In the genomic region with DNA sequence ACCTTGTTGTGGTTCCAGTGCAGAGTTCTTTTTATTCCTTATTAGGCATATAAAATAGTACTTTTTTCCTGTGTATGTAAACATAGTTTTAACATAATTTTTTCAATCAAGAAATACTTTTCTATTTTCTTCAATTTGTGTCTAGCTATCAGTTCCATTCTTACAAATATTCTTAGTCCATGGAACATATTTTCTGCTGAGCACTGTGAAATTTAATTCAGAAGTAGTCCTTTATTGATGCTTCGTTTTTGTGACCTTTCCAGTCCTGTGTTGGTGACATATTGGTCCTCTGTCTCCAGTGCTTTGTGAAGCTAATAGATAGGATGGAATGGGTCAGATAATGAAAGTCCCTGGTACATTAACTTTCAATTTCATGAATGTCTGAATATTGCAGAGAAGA, we compare ENCODE assay signal across 26 cellular contexts.
DNase-seq lines count a peak whose midpoint lies in the region; ATAC-seq, FAIRE-seq and TF ChIP-seq lines count a peak whose summit lies in the region.
"Had no signal": no experiment of that assay in that cellular context is flagged by ENCODE, and none has a peak within 500 bp of the region (broad histone marks: within the 10 kb centered on the region; RNA-seq: fewer than 3 reads in every experiment).

No MANE protein-coding gene starts in this region.

- peaks cover 0 to 8% (median 6%) of the 10 kb centered on the region in 6 donors for H3K9me3 Mint-ChIP-seq in immature natural killer cell

- peaks cover 0 to 2% (median 2%) of the 10 kb centered on the region in 3 donors for H3K27me3 Mint-ChIP-seq in immature natural killer cell (ENCODE audit: low read depth in 3 of 3)
- H3K27me3 Mint-ChIP-seq: B cell; CD4-positive, alpha-beta memory T cell; CD4-positive, CD25-positive, alpha-beta regulatory T cell had no signal

- TF ChIP-seq CTCF in A549 (IDR thresholded peaks at IDR 0.05) (no peak), K562 (IDR thresholded peaks at IDR 0.05 in 2 of 3, conservative IDR thresholded peaks at IDR 0.05 in 1 of 3; ENCODE audit: insufficient read depth in 2 of 3, low read depth in 1 of 3, low read length in 3 of 3) (no peak)

- H4K20me1 ChIP-seq in BLaER1 treated with 17β-estradiol and CSF1 and Interleukin-3, amounts not matched to agents 10 nM and 100 nM = no peaks in the 10 kb centered on the region
- H4K20me1 ChIP-seq in K562 (replicated peaks; ENCODE audit: control insufficient read depth, insufficient read depth, low read length) = no peaks in the 10 kb centered on the region

- no peak for TF ChIP-seq POLR2A in A549 (IDR thresholded peaks at IDR 0.05; ENCODE audit: low read length)
- no peak for TF ChIP-seq POLR2A in K562 (conservative IDR thresholded peaks at IDR 0.05)

- no peak for DNase-seq in A549 (ENCODE audit: low read depth in 1 of 2, low spot score in 1 of 2)
- DNase-seq in K562 (ENCODE audit: extremely low read depth in 1 of 4, low spot score in 3 of 4) = no peak
- no peak for DNase-seq in immature natural killer cell
- no peak for DNase-seq in midbrain (lab: John Stamatoyannopoulos, UW)
- no peak for DNase-seq in effector CD8-positive, alpha-beta T cell (lab: John Stamatoyannopoulos, UW)
- DNase-seq: 8988T; AML-193; C1 segment of cervical spinal cord; CD4-positive, alpha-beta memory T cell; CD4-positive, CD25-positive, alpha-beta regulatory T cell; CD8-positive, alpha-beta memory T cell; COR-L47; DMS 273 treated with DMSO at 0.1 percent for 48 hours; DMS153; DMS53; DMS79; DND-41; EL; GDM1 had no signal

- FAIRE-seq in A549 (lab: Jason Lieb, UNC) (no peak), K562 (lab: Jason Lieb, UNC) (no peak)
- FAIRE-seq: A204.1, GM12878, GM12892, GM19239 had no signal

- no peak overlapping the region for H2AFZ ChIP-seq in K562 (ENCODE audit: low read depth, low read length)

- H3K9me3 ChIP-seq in A549 (no peaks in the 10 kb centered on the region), K562 (replicated peaks; ENCODE audit: control insufficient read depth, insufficient read depth, low read depth, low read length) (no peaks in the 10 kb centered on the region)
- H3K9me3 ChIP-seq in BLaER1 treated with 17β-estradiol and CSF1 and Interleukin-3, amounts not matched to agents 10 nM and 100 nM (replicated peaks in 1 of 11) = no peaks in the 10 kb centered on the region

- no peak overlapping the region for H3K4me3 Mint-ChIP-seq in immature natural killer cell
- H3K4me3 Mint-ChIP-seq: B cell; CD14-positive monocyte; CD4-positive, alpha-beta memory T cell; CD4-positive, CD25-positive, alpha-beta regulatory T cell; CD8-positive, alpha-beta memory T cell had no signal

- H3K4me2 ChIP-seq in A549 = no peak overlapping the region
- H3K4me2 ChIP-seq in BLaER1 treated with 17β-estradiol and CSF1 and Interleukin-3, amounts not matched to agents 10 nM and 100 nM = peak overlapping the region in 7 of 11 experiments; percentile 52 to 78 (median 63); a peak in 9 of 22 replicates
- no peak overlapping the region for H3K4me2 ChIP-seq in K562 (ENCODE audit: insufficient read depth, low read length)

- H3K9ac ChIP-seq in BLaER1 treated with 17β-estradiol and CSF1 and Interleukin-3, amounts not matched to agents 10 nM and 100 nM = no peak overlapping the region
- no peak overlapping the region for H3K9ac ChIP-seq in K562 (ENCODE audit: insufficient read depth in 1 of 2, low read depth in 2 of 2, low read length in 2 of 2)

- intact Hi-C loops in K562 (cut with micrococcal nuclease) = no loop called here

- H3K27ac Mint-ChIP-seq in immature natural killer cell = no peak overlapping the region
- H3K27ac Mint-ChIP-seq: B cell; CD14-positive monocyte; CD4-positive, alpha-beta memory T cell; CD4-positive, CD25-positive, alpha-beta regulatory T cell; CD8-positive, alpha-beta memory T cell had no signal

- H3K27me3 ChIP-seq in BLaER1 treated with 17β-estradiol and CSF1 and Interleukin-3, amounts not matched to agents 10 nM and 100 nM = no peaks in the 10 kb centered on the region
- H3K27me3 ChIP-seq in K562 (ENCODE audit: control insufficient read depth in 2 of 2, insufficient read depth in 2 of 2, low read length in 2 of 2) = no peaks in the 10 kb centered on the region

- TF ChIP-seq EP300 in A549 (IDR thresholded peaks at IDR 0.05) = no peak
- no peak for TF ChIP-seq EP300 in K562 (IDR thresholded peaks at IDR 0.05; ENCODE audit: low read length)

- in situ Hi-C loops in K562 (cut with MboI) = no loop called here

- H3K79me2 ChIP-seq in K562 (ENCODE audit: control insufficient read depth, insufficient read depth, low read length) = no peaks in the 10 kb centered on the region

- no peaks in the 10 kb centered on the region for H3K36me3 ChIP-seq in BLaER1 treated with 17β-estradiol and CSF1 and Interleukin-3, amounts not matched to agents 10 nM and 100 nM
- H3K36me3 ChIP-seq in K562 (ENCODE audit: control insufficient read depth, insufficient read depth, low read length) = no peaks in the 10 kb centered on the region

- H3K4me3 ChIP-seq in A549 = no peak overlapping the region
- H3K4me3 ChIP-seq in BLaER1 treated with 17β-estradiol and CSF1 and Interleukin-3, amounts not matched to agents 10 nM and 100 nM = no peak overlapping the region
- H3K4me3 ChIP-seq in K562 = no peak overlapping the region
- H3K4me3 ChIP-seq: GM12878 had no signal

- no peaks in the 10 kb centered on the region for H3K4me1 ChIP-seq in A549
- peaks cover 6 to 17% (median 13%) of the 10 kb centered on the region in 10 experiments; a peak in 19 of 20 replicates for H3K4me1 ChIP-seq in BLaER1 treated with 17β-estradiol and CSF1 and Interleukin-3, amounts not matched to agents 10 nM and 100 nM
- H3K4me1 ChIP-seq in K562 (replicated peaks in 1 of 2; ENCODE audit: control insufficient read depth in 2 of 2, insufficient read depth in 2 of 2, low read length in 2 of 2) = no peaks in the 10 kb centered on the region

- no peaks in the 10 kb centered on the region for H3K9me1 ChIP-seq in K562 (ENCODE audit: control insufficient read depth, insufficient read depth, low read length)

- ATAC-seq in A549 (no peak), K562 (no peak)
- ATAC-seq: GM12878 had no signal

- H3K4me1 Mint-ChIP-seq in immature natural killer cell = no peaks in the 10 kb centered on the region
- H3K4me1 Mint-ChIP-seq: B cell; CD14-positive monocyte; CD4-positive, alpha-beta memory T cell; CD4-positive, CD25-positive, alpha-beta regulatory T cell; CD8-positive, alpha-beta memory T cell had no signal

- POLR2A ChIA-PET in A549 (lab: Yijun Ruan, JAX) = no interaction called here
- POLR2A ChIA-PET in K562 (lab: Yijun Ruan, JAX) = interaction anchor here (0.7 to 1.2 kb wide), 2 partner anchors 8 to 23 kb away, joined by 3 to 4 read pairs; no protein-coding TSS in a partner anchor

- no peaks in the 10 kb centered on the region for H3K36me3 Mint-ChIP-seq in immature natural killer cell
- H3K36me3 Mint-ChIP-seq: CD14-positive monocyte; CD4-positive, alpha-beta memory T cell; CD4-positive, CD25-positive, alpha-beta regulatory T cell; CD8-positive, alpha-beta memory T cell had no signal

- H3K27ac ChIP-seq in A549 (no peak overlapping the region), K562 (ENCODE audit: extremely low read depth, low read depth, low read length) (no peak overlapping the region)
- H3K27ac ChIP-seq in BLaER1 treated with 17β-estradiol and CSF1 and Interleukin-3, amounts not matched to agents 10 nM and 100 nM = peak overlapping the region in 3 of 11 experiments; percentile 59 to 74 (median 72); a peak in 6 of 22 replicates

- whole genome bisulfite sequencing in A549 (ENCODE audit: missing lambda C conversion rate) = 12% methylated on average over 1 of the region's 1 CpG
- 11% methylated on average over 1 of the region's 1 CpG for WGBS in K562 (ENCODE audit: insufficient coverage, low coverage, missing lambda C conversion rate)

- TF ChIP-seq RAD21 in A549 (conservative IDR thresholded peaks at IDR 0.05 in 1 of 2, IDR thresholded peaks at IDR 0.05 in 1 of 2) (no peak), K562 (CRISPR knock-in tag; conservative IDR thresholded peaks at IDR 0.05 in 1 of 2, IDR thresholded peaks at IDR 0.05 in 1 of 2) (no peak)

- CTCF ChIA-PET in A549 (lab: Yijun Ruan, JAX) (interaction anchor here (0.6 kb wide), 1 partner anchor 328 kb away, joined by 3 read pairs; no protein-coding TSS in a partner anchor), K562 (lab: Yijun Ruan, JAX; ENCODE audit: low intra/inter-chr PET ratio) (no interaction called here)

- BruUV-seq in K562 (replicated peaks; lab: Mats Ljungman, UMichigan) = no TSS peak

TF ChIP-seq in A549, 52 proteins besides CTCF, POLR2A, EP300 and RAD21:
- TF ChIP-seq HEYL (CRISPR knock-in tag; IDR thresholded peaks at IDR 0.05) (no peak), RNF2 (IDR thresholded peaks at IDR 0.05; ENCODE audit: borderline replicate concordance, low read depth) (no peak), CBX8 (IDR thresholded peaks at IDR 0.05) (no peak), MAFK (IDR thresholded peaks at IDR 0.05; ENCODE audit: partially characterized antibody) (peak; percentile 35), FOSB (CRISPR knock-in tag; IDR thresholded peaks at IDR 0.05) (no peak)
- TF ChIP-seq, protein P1, sequence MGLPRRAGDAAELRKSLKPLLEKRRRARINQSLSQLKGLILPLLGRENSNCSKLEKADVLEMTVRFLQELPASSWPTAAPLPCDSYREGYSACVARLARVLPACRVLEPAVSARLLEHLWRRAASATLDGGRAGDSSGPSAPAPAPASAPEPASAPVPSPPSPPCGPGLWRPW (IDR thresholded peaks at IDR 0.05) = no peak
TF ChIP-seq in A549: peak in this region for 1.

TF ChIP-seq in K562, 482 proteins besides CTCF, POLR2A, EP300 and RAD21:
- no peak for TF ChIP-seq ZNF780A (CRISPR knock-in tag; IDR thresholded peaks at IDR 0.05)
- TF ChIP-seq ZNF316 (IDR thresholded peaks at IDR 0.05) = peak; percentile 68
- TF ChIP-seq ZBTB17 (CRISPR knock-in tag; IDR thresholded peaks at IDR 0.05) = no peak
- TF ChIP-seq CCAR2 (IDR thresholded peaks at IDR 0.05; ENCODE audit: low read depth, low read length) = no peak
- no peak for TF ChIP-seq U2AF1 (optimal IDR thresholded peaks at IDR 0.05; ENCODE audit: low read depth, low read length)

Comparison
In these comparisons a context has a peak if more than half of its experiments do, and no peak if none do; other contexts are left out.
1. H3K4me2 ChIP-seq: peak in BLaER1 treated with 17β-estradiol and CSF1 and Interleukin-3, amounts not matched to agents 10 nM and 100 nM (7 of 11); none in A549 (single experiment) and K562 (single experiment).